ENCODE assay signal across 8 cellular contexts in genomic region chr12:92539966-92540791, GRCh38.
DNase-seq lines count a peak whose midpoint lies in the region; ATAC-seq and TF ChIP-seq lines count a peak whose summit lies in the region.

No MANE protein-coding gene starts in this region.

- peak overlapping the region; percentile 12 for H3K9ac ChIP-seq in DND-41 (ENCODE audit: low read depth, low read length)

- POLR2A ChIA-PET in activated CD8-positive, alpha-beta T cell treated with anti-CD3 and anti-CD28 coated beads, Interleukin-2, amount 10 ng/mL, durations not matched to agents 7 days and 5 days (lab: Charles Lee): interaction anchor here (0.7 to 2.1 kb wide), 5 partner anchors 78 to 395 kb away, joined by 3 to 10 read pairs (median 4); partner anchors contain the start of gene BTG1

- ATAC-seq in DND-41 (ENCODE audit: insufficient read depth, low read depth): peak; percentile 67
- ATAC-seq in HG02798 (IDR thresholded peaks at IDR 0.05; ENCODE audit: poor library complexity, unreplicated experiment): peak; percentile 33
- peak; percentile 55 for ATAC-seq in activated CD8-positive, alpha-beta T cell treated with anti-CD3 and anti-CD28 coated beads, Interleukin-2, amount 10 ng/mL, durations not matched to agents 7 days and 5 days

- H3K27me3 Mint-ChIP-seq in activated CD8-positive, alpha-beta T cell treated with anti-CD3 and anti-CD28 coated beads, Interleukin-2, amount 10 ng/mL, durations not matched to agents 7 days and 5 days (ENCODE audit: low read depth): no peaks in the 10 kb centered on the region
- no peaks in the 10 kb centered on the region for H3K27me3 Mint-ChIP-seq in mesothelial cell of epicardium (ENCODE audit: low read depth)

- no peaks in the 10 kb centered on the region for H3K9me3 Mint-ChIP-seq in activated CD8-positive, alpha-beta T cell treated with anti-CD3 and anti-CD28 coated beads, Interleukin-2, amount 10 ng/mL, durations not matched to agents 7 days and 5 days (ENCODE audit: insufficient read depth)
- H3K9me3 Mint-ChIP-seq in mesothelial cell of epicardium: peaks cover 3% of the 10 kb centered on the region

- H3K9me3 ChIP-seq in DND-41 (ENCODE audit: insufficient read depth, low read length, severe bottlenecking) (no peaks in the 10 kb centered on the region), ovary (no peaks in the 10 kb centered on the region)

- no peak for TF ChIP-seq EP300 in ovary (IDR thresholded peaks at IDR 0.05)

- H3K36me3 Mint-ChIP-seq in activated CD8-positive, alpha-beta T cell treated with anti-CD3 and anti-CD28 coated beads, Interleukin-2, amount 10 ng/mL, durations not matched to agents 7 days and 5 days (ENCODE audit: low read depth): peaks cover 28% of the 10 kb centered on the region
- H3K36me3 Mint-ChIP-seq in mesothelial cell of epicardium: no peaks in the 10 kb centered on the region

- TF ChIP-seq POLR2A in ovary (IDR thresholded peaks at IDR 0.05): no peak

- H3K4me1 Mint-ChIP-seq in activated CD8-positive, alpha-beta T cell treated with anti-CD3 and anti-CD28 coated beads, Interleukin-2, amount 10 ng/mL, durations not matched to agents 7 days and 5 days (ENCODE audit: low read depth): peaks cover 75% of the 10 kb centered on the region
- H3K4me1 Mint-ChIP-seq in mesothelial cell of epicardium: peaks cover 56% of the 10 kb centered on the region

- H3K4me2 ChIP-seq in DND-41 (ENCODE audit: insufficient read depth, low read length): peak overlapping the region; percentile 27

- TF ChIP-seq CTCF in DND-41 (IDR thresholded peaks at IDR 0.05; ENCODE audit: borderline replicate concordance, extremely low read depth, low read length, poor library complexity, severe bottlenecking) (peak; percentile 17), mesothelial cell of epicardium (IDR thresholded peaks at IDR 0.05; ENCODE audit: unreplicated experiment) (no peak), ovary (IDR thresholded peaks at IDR 0.05) (no peak)

- H3K4me3 ChIP-seq in DND-41 (ENCODE audit: low read depth in 1 of 2, low read length in 2 of 2): no peak overlapping the region; a peak in 1 of 4 replicates
- no peak overlapping the region for H3K4me3 ChIP-seq in ovary

- H3K27me3 ChIP-seq in DND-41 (ENCODE audit: insufficient read depth, low read length, poor library complexity): no peaks in the 10 kb centered on the region
- H3K27me3 ChIP-seq in ovary: no peaks in the 10 kb centered on the region

- H2AFZ ChIP-seq in DND-41 (ENCODE audit: low read depth, low read length): peak overlapping the region; percentile 43

- peak overlapping the region; percentile 91 for H3K27ac Mint-ChIP-seq in activated CD8-positive, alpha-beta T cell treated with anti-CD3 and anti-CD28 coated beads, Interleukin-2, amount 10 ng/mL, durations not matched to agents 7 days and 5 days
- peak overlapping the region; percentile 16 for H3K27ac Mint-ChIP-seq in mesothelial cell of epicardium

- 86 to 89% (median 89%) methylated on average over 13 of the region's 13 CpGs for WGBS in ovary, 3 donors

- H3K4me3 Mint-ChIP-seq in activated CD8-positive, alpha-beta T cell treated with anti-CD3 and anti-CD28 coated beads, Interleukin-2, amount 10 ng/mL, durations not matched to agents 7 days and 5 days: peak overlapping the region; percentile 32
- no peak overlapping the region for H3K4me3 Mint-ChIP-seq in mesothelial cell of epicardium

- DNase-seq in DND-41 (peak; percentile 58), mesothelial cell of epicardium (ENCODE audit: low spot score in 2 of 2, unreplicated experiment in 2 of 2) (no peak), ureter (ENCODE audit: low spot score) (no peak), ovary (no peak), OCI-M1 (lab: John Stamatoyannopoulos, UW) (no peak), pons (ENCODE audit: low spot score) (no peak)
- peak; percentile 35 for DNase-seq in activated CD8-positive, alpha-beta T cell treated with anti-CD3 and anti-CD28 coated beads, Interleukin-2, amount 10 ng/mL, durations not matched to agents 7 days and 5 days

- H4K20me1 ChIP-seq in DND-41 (ENCODE audit: insufficient read depth, low read length): no peaks in the 10 kb centered on the region

- H3K4me1 ChIP-seq in DND-41 (ENCODE audit: insufficient read depth, low read length): peaks cover 52% of the 10 kb centered on the region
- peaks cover 19% of the 10 kb centered on the region for H3K4me1 ChIP-seq in ovary (ENCODE audit: insufficient read depth)

- CTCF ChIA-PET in activated CD8-positive, alpha-beta T cell treated with anti-CD3 and anti-CD28 coated beads, Interleukin-2, amount 10 ng/mL, durations not matched to agents 7 days and 5 days (lab: Charles Lee): interaction anchor here (0.9 to 2.1 kb wide), 4 partner anchors 24 to 136 kb away, joined by 3 to 5 read pairs (median 3); no protein-coding TSS in a partner anchor

- no peaks in the 10 kb centered on the region for H3K79me2 ChIP-seq in DND-41 (ENCODE audit: insufficient read depth, low read length)

- H3K27ac ChIP-seq in DND-41 (ENCODE audit: low read length) (peak overlapping the region; percentile 72), ovary (no peak overlapping the region)

- no peaks in the 10 kb centered on the region for H3K36me3 ChIP-seq in DND-41 (ENCODE audit: insufficient read depth, low read length)
- H3K36me3 ChIP-seq in ovary: no peaks in the 10 kb centered on the region

- intact Hi-C loops in ovary (cut with DNase I): loop anchor here in 1 of 4 donors (5.0 kb wide), 1 partner anchor 33 kb away; no protein-coding TSS in a partner anchor

Comparison
In these comparisons a context has a peak if more than half of its experiments do, and no peak if none do; other contexts are left out.
1. DNase-seq: peak in DND-41 (single experiment) and activated CD8-positive, alpha-beta T cell treated with anti-CD3 and anti-CD28 coated beads, Interleukin-2, amount 10 ng/mL, durations not matched to agents 7 days and 5 days (single experiment); none in mesothelial cell of epicardium (0 of 2), ureter (single experiment), ovary (0 of 5), OCI-M1 (single experiment) and pons (single experiment).
2. Peak in every context shown above with its lines, with median percentiles within 50 percentile points of each other: ATAC-seq.